In genomic region chr17:28974451-28974850, GRCh38 we compare ENCODE assay signal across 20 cellular contexts. TPM values are rescaled to one million over a fixed set of nuclear protein-coding genes. Genes with fewer than 3 reads are reported as not detected.
DNase-seq lines count a peak whose midpoint lies in the region; ATAC-seq and TF ChIP-seq lines count a peak whose summit lies in the region.
"Had no signal": no experiment of that assay in that cellular context is flagged by ENCODE, and none has a peak within 500 bp of the region (broad histone marks: within the 10 kb centered on the region; RNA-seq: fewer than 3 reads in every experiment).

No MANE protein-coding gene starts in this region.

- H3K9me2 ChIP-seq in GM23248 (ENCODE audit: insufficient read depth): no peaks in the 10 kb centered on the region

- H3K4me1 ChIP-seq in right atrium auricular region (peaks cover 0 to 28% of the 10 kb centered on the region in 2 donors), GM23248 (ENCODE audit: insufficient read depth) (peaks cover 11% of the 10 kb centered on the region; the same call in 1 of the 2 replicates)

- H2AFZ ChIP-seq in GM23248: no peak overlapping the region

- peaks cover 19% of the 10 kb centered on the region for H3K27me3 Mint-ChIP-seq in T-helper 17 cell

- H3K27ac ChIP-seq in right atrium auricular region (peak overlapping the region; percentile 29 to 58), GM23248 (no peak overlapping the region)
- H3K27ac ChIP-seq: HL-60, Peyer's patch had no signal

- in situ Hi-C loops in GM23248 (cut with MboI): no loop called here

- no peak overlapping the region for H3K4me3 Mint-ChIP-seq in T-helper 17 cell
- H3K4me3 Mint-ChIP-seq in stimulated activated effector memory CD8-positive, alpha-beta T cell treated with anti-CD3 and anti-CD28 coated beads, Interleukin-12 subunit alpha, Interleukin-12 subunit beta, amount 100 ng/mL, for 72 hours: no peak overlapping the region

- WGBS in GM23248 (ENCODE audit: low coverage in 1 of 2, low lambda C conversion rate in 2 of 2, missing lambda C conversion rate in 2 of 2), 2 experiments: 82 to 87% methylated on average over 4 of the region's 4 CpGs

- ATAC-seq in T-helper 17 cell: no peak
- no peak for ATAC-seq in stimulated activated effector memory CD8-positive, alpha-beta T cell treated with anti-CD3 and anti-CD28 coated beads, Interleukin-12 subunit alpha, Interleukin-12 subunit beta, amount 100 ng/mL, for 72 hours
- ATAC-seq: GM12878, HCT116 had no signal

- H3F3A ChIP-seq in GM23248 (ENCODE audit: insufficient read depth): no peaks in the 10 kb centered on the region

- H3K36me3 ChIP-seq in right atrium auricular region: no peaks in the 10 kb centered on the region
- no peaks in the 10 kb centered on the region for H3K36me3 ChIP-seq in GM23248 (ENCODE audit: low read depth)
- H3K36me3 ChIP-seq: Peyer's patch had no signal

- no peaks in the 10 kb centered on the region for H3K79me2 ChIP-seq in GM23248 (ENCODE audit: insufficient read depth)

- H3K9me3 Mint-ChIP-seq in stimulated activated effector memory CD8-positive, alpha-beta T cell treated with anti-CD3 and anti-CD28 coated beads, Interleukin-12 subunit alpha, Interleukin-12 subunit beta, amount 100 ng/mL, for 72 hours: no peaks in the 10 kb centered on the region

- no peak overlapping the region for H3K4me2 ChIP-seq in GM23248 (ENCODE audit: unreplicated experiment)

- DNase-seq in T-helper 17 cell (no peak), cerebellum (ENCODE audit: low spot score) (peak; percentile 51), right atrium auricular region (ENCODE audit: low spot score) (no peak), GM23248 (no peak), COLO829 (ENCODE audit: low spot score) (no peak), NCI-H2107 treated with DMSO at 0.1 percent for 48 hours (lab: John Stamatoyannopoulos, UW; ENCODE audit: unreplicated experiment) (no peak)
- no peak for DNase-seq in stimulated activated effector memory CD8-positive, alpha-beta T cell treated with anti-CD3 and anti-CD28 coated beads, Interleukin-12 subunit alpha, Interleukin-12 subunit beta, amount 100 ng/mL, for 72 hours (ENCODE audit: low spot score in 2 of 2)
- DNase-seq: COR-L47, KG1, NCI-H1092 treated with DMSO at 0.1 percent for 48 hours, NCI-H1694 treated with DMSO at 0.1 percent for 48 hours, NCI-H446, NCI-H774, Peyer's patch, SIG-M5 had no signal

- H3K9me3 ChIP-seq in T-helper 17 cell (ENCODE audit: control insufficient read depth, low read length, poor library complexity, severe bottlenecking): no peaks in the 10 kb centered on the region
- no peaks in the 10 kb centered on the region for H3K9me3 ChIP-seq in right atrium auricular region
- no peaks in the 10 kb centered on the region for H3K9me3 ChIP-seq in GM23248 (ENCODE audit: low read depth)
- H3K9me3 ChIP-seq: Peyer's patch had no signal

- no peak overlapping the region for H3K9ac ChIP-seq in GM23248

- TF ChIP-seq CTCF in right atrium auricular region (IDR thresholded peaks at IDR 0.05): no peak

- H3K27me3 ChIP-seq in right atrium auricular region (no peaks in the 10 kb centered on the region), GM23248 (replicated peaks; ENCODE audit: insufficient read depth) (peaks cover 16% of the 10 kb centered on the region)
- H3K27me3 ChIP-seq: Peyer's patch had no signal

- H3K4me1 Mint-ChIP-seq in T-helper 17 cell: peaks cover 6% of the 10 kb centered on the region
- H3K4me1 Mint-ChIP-seq in stimulated activated effector memory CD8-positive, alpha-beta T cell treated with anti-CD3 and anti-CD28 coated beads, Interleukin-12 subunit alpha, Interleukin-12 subunit beta, amount 100 ng/mL, for 72 hours: peaks cover 8% of the 10 kb centered on the region

- H3K27ac Mint-ChIP-seq in T-helper 17 cell: peak overlapping the region; percentile 83
- H3K27ac Mint-ChIP-seq in stimulated activated effector memory CD8-positive, alpha-beta T cell treated with anti-CD3 and anti-CD28 coated beads, Interleukin-12 subunit alpha, Interleukin-12 subunit beta, amount 100 ng/mL, for 72 hours: peak overlapping the region; percentile 1

- no peaks in the 10 kb centered on the region for H4K20me1 ChIP-seq in GM23248 (ENCODE audit: insufficient read depth)

- H3K36me3 Mint-ChIP-seq in T-helper 17 cell (ENCODE audit: low read depth): no peaks in the 10 kb centered on the region
- H3K36me3 Mint-ChIP-seq in stimulated activated effector memory CD8-positive, alpha-beta T cell treated with anti-CD3 and anti-CD28 coated beads, Interleukin-12 subunit alpha, Interleukin-12 subunit beta, amount 100 ng/mL, for 72 hours: no peaks in the 10 kb centered on the region

- no peak overlapping the region for H3K4me3 ChIP-seq in right atrium auricular region
- H3K4me3 ChIP-seq in GM23248: no peak overlapping the region
- H3K4me3 ChIP-seq: GM12878, Peyer's patch had no signal

RNA-seq across cellular contexts. Expression of gene PHF12, which starts 23.1 kb away (rescaled TPM):
- total RNA-seq in T-helper 17 cell (100 to 1,000 TPM; 164 to 174 TPM), cerebellum (27.5 TPM), right atrium auricular region (10 to 100 TPM; 19.6 to 35.7 TPM)
- 27.7 and 46.9 TPM in 2 replicates for total RNA-seq in GM23248 (2014; rRNA removed; shearing (Covaris generic))
- 5.9 and 6.1 TPM in 2 replicates for polyA plus RNA-seq in GM23248 (2016; fragmentation: Nextera tagmentation; extraction: Ambion mirVana)

RNA-seq across cellular contexts. Expression of gene SEZ6, which starts 31.4 kb away (rescaled TPM):
- under 1 TPM; 0.35 to 0.47 TPM for total RNA-seq in T-helper 17 cell
- total RNA-seq in cerebellum: 34.9 TPM
- under 1 TPM in 1 of 2 donors, not detected in 1; 0.35 TPM for total RNA-seq in right atrium auricular region
- total RNA-seq in GM23248 (2014; rRNA removed; shearing (Covaris generic)): not detected in 2 replicates
- not detected in 2 replicates for polyA plus RNA-seq in GM23248 (2016; fragmentation: Nextera tagmentation; extraction: Ambion mirVana)
- total RNA-seq: GM12878, MCF 10A had no signal
- polyA plus RNA-seq: BJ had no signal

Comparison
In these comparisons a context has a peak if more than half of its experiments do, and no peak if none do; other contexts are left out.
1. RNA of gene SEZ6, which starts 31.4 kb away (total RNA-seq): 34.9 TPM in cerebellum (single experiment); 0.35 to 0.47 TPM in T-helper 17 cell, 0.35 TPM in right atrium auricular region and not detected in GM23248; every median in the first group is over 10 times any median in the second.